17 cellular contexts compared by ENCODE assay signal in genomic region chr10:11097686-11098085, GRCh38.
A peak's percentile ranks its signal among the peaks of the same experiment; 100 is the strongest.
DNase-seq lines count a peak whose midpoint lies in the region; ATAC-seq, FAIRE-seq and TF ChIP-seq lines count a peak whose summit lies in the region.
"Had no signal": no experiment of that assay in that cellular context is flagged by ENCODE, and none has a peak within 500 bp of the region (broad histone marks: within the 10 kb centered on the region; RNA-seq: fewer than 3 reads in every experiment).

No MANE protein-coding gene starts in this region.

- TF ChIP-seq CTCF in right atrium auricular region (IDR thresholded peaks at IDR 0.05) (no peak), kidney (IDR thresholded peaks at IDR 0.05; ENCODE audit: borderline replicate concordance, extremely low read depth, insufficient read depth) (no peak)

- intact Hi-C loops in left ventricle myocardium superior (cut with micrococcal nuclease) (no loop called here), kidney (cut with DNase I) (no loop called here)

- H3K9ac ChIP-seq in kidney (ENCODE audit: low read length in 2 of 2) = no peak overlapping the region

- H3K27me3 ChIP-seq in right atrium auricular region = no peaks in the 10 kb centered on the region
- H3K27me3 ChIP-seq: stomach had no signal

- H3K27ac ChIP-seq in right atrium auricular region (peak overlapping the region in 1 of 2 donors; percentile 7), kidney (ENCODE audit: low read depth in 2 of 2, low read length in 2 of 2) (no peak overlapping the region)
- H3K27ac ChIP-seq: psoas muscle, stomach had no signal

- no peak for FAIRE-seq in kidney (lab: Jason Lieb, UNC)
- FAIRE-seq: HepG2 had no signal

- no peaks in the 10 kb centered on the region for H3K36me3 ChIP-seq in right atrium auricular region
- H3K36me3 ChIP-seq in kidney (ENCODE audit: control insufficient read depth in 1 of 2, insufficient read depth in 2 of 2, low read length in 2 of 2) = no peaks in the 10 kb centered on the region
- H3K36me3 ChIP-seq: stomach had no signal

- H3K4me3 ChIP-seq in right atrium auricular region (no peak overlapping the region), kidney (ENCODE audit: low read length in 2 of 2) (no peak overlapping the region)
- H3K4me3 ChIP-seq: mucosa of descending colon, psoas muscle, stomach had no signal

- no peaks in the 10 kb centered on the region for H3K9me3 ChIP-seq in right atrium auricular region
- no peaks in the 10 kb centered on the region for H3K9me3 ChIP-seq in kidney (ENCODE audit: control insufficient read depth in 1 of 2, low read length in 2 of 2)
- H3K9me3 ChIP-seq: mucosa of descending colon, psoas muscle, stomach had no signal

- DNase-seq in left ventricle myocardium superior (no peak), right atrium auricular region (ENCODE audit: low spot score) (no peak), kidney (no peak), NCI-H1048 (lab: John Stamatoyannopoulos, UW) (no peak)
- DNase-seq in stimulated activated naive CD8-positive, alpha-beta T cell treated with anti-CD3 and anti-CD28 coated beads, Interleukin-15, Interleukin-2, amounts not matched to agents 100 U/mL and 50 U/mL, for 24 hours = peak; percentile 39
- no peak for DNase-seq in central memory CD4-positive, alpha-beta T cell
- DNase-seq: activated CD8-positive, alpha-beta memory T cell treated with anti-CD3 and anti-CD28 coated beads, Interleukin-2, amount 50 U/mL, for 4 hours; aorta; mucosa of descending colon; NCI-H1417; NCI-H524 treated with DMSO at 0.1 percent for 48 hours; psoas muscle; stomach; T1000 had no signal

- peaks cover 0 to 35% of the 10 kb centered on the region in 2 donors for H3K4me1 ChIP-seq in right atrium auricular region
- H3K4me1 ChIP-seq in kidney (ENCODE audit: control insufficient read depth in 1 of 2, insufficient read depth in 1 of 2, low read depth in 1 of 2, low read length in 2 of 2) = no peaks in the 10 kb centered on the region
- H3K4me1 ChIP-seq: stomach had no signal

- ATAC-seq in left ventricle myocardium superior = peak; percentile 23
- peak; percentile 69 for ATAC-seq in GM21576 (IDR thresholded peaks at IDR 0.05; ENCODE audit: unreplicated experiment)
- peak; percentile 47 for ATAC-seq in HG03108 (IDR thresholded peaks at IDR 0.05; ENCODE audit: unreplicated experiment)
- peak; percentile 90 for ATAC-seq in stimulated activated naive CD8-positive, alpha-beta T cell treated with anti-CD3 and anti-CD28 coated beads, Interleukin-15, Interleukin-2, amounts not matched to agents 100 U/mL and 50 U/mL, for 24 hours
- ATAC-seq: HepG2, mucosa of descending colon had no signal

Comparison
In these comparisons a context has a peak if more than half of its experiments do, and no peak if none do; other contexts are left out.
1. ATAC-seq: peak in every context shown above with its lines; median percentile 90 in stimulated activated naive CD8-positive, alpha-beta T cell treated with anti-CD3 and anti-CD28 coated beads, Interleukin-15, Interleukin-2, amounts not matched to agents 100 U/mL and 50 U/mL, for 24 hours; 69 in GM21576; 47 in HG03108; 23 in left ventricle myocardium superior.